In the genomic region with DNA sequence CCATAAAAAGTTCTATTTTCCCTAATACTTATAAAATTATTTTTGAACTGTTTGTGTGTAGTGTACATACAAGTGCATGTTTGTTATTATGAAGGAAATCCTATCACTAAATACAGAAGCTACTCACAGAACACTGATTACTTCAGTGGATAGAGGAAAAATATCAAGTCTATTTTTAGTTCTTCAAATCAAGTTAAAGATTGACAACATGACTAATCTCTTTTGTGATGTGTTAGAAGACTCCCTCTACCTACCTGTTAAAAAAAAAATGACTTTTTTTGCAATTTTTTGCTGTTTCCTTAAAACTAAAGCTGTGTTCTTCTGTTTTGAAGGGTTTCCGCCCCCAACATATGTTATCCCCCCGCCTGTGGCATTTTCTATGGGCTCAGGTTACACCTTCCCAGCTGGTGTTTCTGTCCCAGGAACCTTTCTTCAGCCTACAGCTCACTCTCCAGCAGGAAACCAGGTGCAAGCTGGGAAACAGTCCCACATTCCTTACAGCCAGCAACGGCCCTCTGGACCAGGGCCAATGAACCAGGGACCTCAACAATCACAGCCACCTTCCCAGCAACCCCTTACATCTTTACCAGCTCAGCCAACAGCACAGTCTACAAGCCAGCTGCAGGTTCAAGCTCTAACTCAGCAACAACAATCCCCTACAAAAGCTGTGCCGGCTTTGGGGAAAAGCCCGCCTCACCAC, we compare ENCODE assay signal across 13 cellular contexts. TPM values are rescaled to one million over a fixed set of nuclear protein-coding genes. Genes with fewer than 3 reads are reported as not detected.
DNase-seq lines count a peak whose midpoint lies in the region; ATAC-seq and TF ChIP-seq lines count a peak whose summit lies in the region.
"Had no signal": no experiment of that assay in that cellular context is flagged by ENCODE, and none has a peak within 500 bp of the region (broad histone marks: within the 10 kb centered on the region; RNA-seq: fewer than 3 reads in every experiment).

No MANE protein-coding gene starts in this region.

- CTCF ChIA-PET in Calu3 (lab: Charles Lee): interaction anchor here (0.6 to 1.2 kb wide), 8 partner anchors 18 to 263 kb away, joined by 3 to 5 read pairs (median 3); partner anchors contain the start of gene SMG7

- no peaks in the 10 kb centered on the region for H3K9me3 ChIP-seq in HUES48 (ENCODE audit: control insufficient read depth, insufficient read depth, low read length)
- no peaks in the 10 kb centered on the region for H3K9me3 ChIP-seq in mesenchymal stem cell (ENCODE audit: control insufficient read depth, low read length)

- peaks cover 41% of the 10 kb centered on the region for H3K4me1 ChIP-seq in HUES48 (ENCODE audit: control insufficient read depth, insufficient read depth, low read length)
- H3K4me1 ChIP-seq in mesenchymal stem cell (ENCODE audit: control insufficient read depth, insufficient read depth, low read depth, low read length): peaks cover 4% of the 10 kb centered on the region

- H3K18ac ChIP-seq in mesenchymal stem cell (ENCODE audit: low read depth in 1 of 2, low read length in 2 of 2): no peak overlapping the region

- H3K36me3 ChIP-seq in HUES48 (ENCODE audit: control insufficient read depth, insufficient read depth, low read length): peaks cover 98% of the 10 kb centered on the region
- peaks cover 12 to 89% of the 10 kb centered on the region in 2 experiments for H3K36me3 ChIP-seq in mesenchymal stem cell (ENCODE audit: control insufficient read depth in 1 of 2, insufficient read depth in 2 of 2, low read depth in 1 of 2, low read length in 2 of 2)

- H3K9me3 Mint-ChIP-seq in Calu3 (ENCODE audit: low read depth, unreplicated experiment): no peaks in the 10 kb centered on the region
- H3K9me3 Mint-ChIP-seq in activated T-helper 17 cell treated with anti-CD3 and anti-CD28 coated beads, Interleukin-2, amount 50 U/mL, for 72 hours: no peaks in the 10 kb centered on the region
- H3K9me3 Mint-ChIP-seq: natural killer cell had no signal

- H3K23ac ChIP-seq in mesenchymal stem cell (ENCODE audit: low read length in 2 of 2): no peak overlapping the region

- no peak for ATAC-seq in activated T-helper 17 cell treated with anti-CD3 and anti-CD28 coated beads, Interleukin-2, amount 50 U/mL, for 72 hours (replicated peaks)
- ATAC-seq in GM19328 (IDR thresholded peaks at IDR 0.05; ENCODE audit: unreplicated experiment) (no peak), GM21423 (IDR thresholded peaks at IDR 0.05; ENCODE audit: unreplicated experiment) (no peak)
- ATAC-seq: natural killer cell had no signal

- no peak overlapping the region for H3K14ac ChIP-seq in mesenchymal stem cell (ENCODE audit: low read length in 2 of 2)

- peaks cover 11% of the 10 kb centered on the region for H3K79me1 ChIP-seq in mesenchymal stem cell (replicated peaks; ENCODE audit: low read length, poor library complexity, severe bottlenecking)

- peak overlapping the region; percentile 56 for H3K4me2 ChIP-seq in mesenchymal stem cell (ENCODE audit: low read length, poor library complexity, severe bottlenecking)

- BruUV-seq in Calu3 (replicated peaks; lab: Mats Ljungman, UMichigan): no TSS peak

- H3K4me3 ChIP-seq in HUES48 (ENCODE audit: low read depth, low read length): no peak overlapping the region
- H3K4me3 ChIP-seq in mesenchymal stem cell (ENCODE audit: insufficient read depth in 1 of 2, low read depth in 1 of 2, low read length in 2 of 2): no peak overlapping the region

- no peak overlapping the region for H2BK12ac ChIP-seq in mesenchymal stem cell (ENCODE audit: low read length in 2 of 2)

- peak overlapping the region; percentile 36 for H3K4me3 Mint-ChIP-seq in Calu3 (ENCODE audit: low read depth, unreplicated experiment)
- no peak overlapping the region for H3K4me3 Mint-ChIP-seq in activated T-helper 17 cell treated with anti-CD3 and anti-CD28 coated beads, Interleukin-2, amount 50 U/mL, for 72 hours
- H3K4me3 Mint-ChIP-seq: natural killer cell had no signal

- TF ChIP-seq CTCF in Calu3 (IDR thresholded peaks at IDR 0.05; ENCODE audit: unreplicated experiment): no peak

- peaks cover 36% of the 10 kb centered on the region for H3K36me3 Mint-ChIP-seq in Calu3 (ENCODE audit: insufficient read depth, unreplicated experiment)
- peaks cover 95% of the 10 kb centered on the region for H3K36me3 Mint-ChIP-seq in activated T-helper 17 cell treated with anti-CD3 and anti-CD28 coated beads, Interleukin-2, amount 50 U/mL, for 72 hours (ENCODE audit: low read depth)

- no peaks in the 10 kb centered on the region for H3K27me3 Mint-ChIP-seq in Calu3 (ENCODE audit: unreplicated experiment)
- H3K27me3 Mint-ChIP-seq in activated T-helper 17 cell treated with anti-CD3 and anti-CD28 coated beads, Interleukin-2, amount 50 U/mL, for 72 hours: no peaks in the 10 kb centered on the region

- peak overlapping the region; percentile 2 for H4K8ac ChIP-seq in mesenchymal stem cell (ENCODE audit: low read length)

- H3K4me1 Mint-ChIP-seq in Calu3 (ENCODE audit: low read depth, unreplicated experiment): peaks cover 24% of the 10 kb centered on the region
- H3K4me1 Mint-ChIP-seq in activated T-helper 17 cell treated with anti-CD3 and anti-CD28 coated beads, Interleukin-2, amount 50 U/mL, for 72 hours: no peaks in the 10 kb centered on the region

- H3K27ac Mint-ChIP-seq in Calu3 (ENCODE audit: unreplicated experiment): peak overlapping the region; percentile 70
- H3K27ac Mint-ChIP-seq in activated T-helper 17 cell treated with anti-CD3 and anti-CD28 coated beads, Interleukin-2, amount 50 U/mL, for 72 hours: peak overlapping the region; percentile 60

- H2BK15ac ChIP-seq in mesenchymal stem cell (ENCODE audit: low read depth, poor library complexity, severe bottlenecking): no peak overlapping the region

- no peak overlapping the region for H3K9ac ChIP-seq in HUES48 (ENCODE audit: low read depth, low read length)
- no peak overlapping the region for H3K9ac ChIP-seq in mesenchymal stem cell (ENCODE audit: low read length)

- no peak overlapping the region for H3K4ac ChIP-seq in mesenchymal stem cell (ENCODE audit: low read depth in 1 of 2, low read length in 2 of 2)

- H2BK120ac ChIP-seq in mesenchymal stem cell (ENCODE audit: low read depth, low read length): no peak overlapping the region

- DNase-seq in Calu3 (peak; percentile 70), mesenchymal stem cell (no peak), putamen (ENCODE audit: low spot score) (no peak)
- no peak for DNase-seq in activated naive CD4-positive, alpha-beta T cell (lab: John Stamatoyannopoulos, UW)
- DNase-seq: activated CD8-positive, alpha-beta memory T cell treated with anti-CD3 and anti-CD28 coated beads, Interleukin-2, amount 50 U/mL, for 48 hours; HCEC 1CT; natural killer cell; NCI-H1092; NCI-H526 treated with DMSO at 0.1 percent for 48 hours had no signal

- WGBS in mesenchymal stem cell: 86% methylated on average over 5 of the region's 5 CpGs

- no peaks in the 10 kb centered on the region for H3K27me3 ChIP-seq in HUES48 (ENCODE audit: control insufficient read depth, insufficient read depth, low read length)
- no peaks in the 10 kb centered on the region for H3K27me3 ChIP-seq in mesenchymal stem cell (ENCODE audit: control insufficient read depth in 1 of 2, insufficient read depth in 1 of 2, low read length in 2 of 2)

- peak overlapping the region; percentile 36 for H2BK5ac ChIP-seq in mesenchymal stem cell (ENCODE audit: low read depth, low read length, poor library complexity, severe bottlenecking)

- peak overlapping the region; percentile 88 for H3K27ac ChIP-seq in HUES48 (ENCODE audit: low read depth, low read length)
- H3K27ac ChIP-seq in mesenchymal stem cell (ENCODE audit: low read length, poor library complexity, severe bottlenecking): peak overlapping the region; percentile 76

- no peak overlapping the region for H2AK5ac ChIP-seq in mesenchymal stem cell (ENCODE audit: low read length, severe bottlenecking)

- intact Hi-C loops in Calu3 (cut with micrococcal nuclease; ENCODE audit: unreplicated experiment): loop anchor here (2.0 kb wide), 1 partner anchor 264 kb away; no protein-coding TSS in a partner anchor

- H4K91ac ChIP-seq in mesenchymal stem cell (ENCODE audit: low read length): no peak overlapping the region

- no peak overlapping the region for H2AFZ ChIP-seq in mesenchymal stem cell (ENCODE audit: low read depth, low read length)

RNA-seq across cellular contexts. Expression of gene NCF2, which starts 45.5 kb away (rescaled TPM):
- 5.5 and 8.6 TPM in 2 replicates for total RNA-seq in Calu3 (2022)
- 10 to 100 TPM in 1 of 2 donors, 1 to 10 TPM in 1; 4.4 to 18.7 TPM for total RNA-seq in activated T-helper 17 cell treated with anti-CD3 and anti-CD28 coated beads, Interleukin-2, amount 50 U/mL, for 72 hours
- 0.08 TPM for polyA plus RNA-seq in mesenchymal stem cell (2013, experiment 1 of 2)
- 0.04 TPM for polyA plus RNA-seq in mesenchymal stem cell (2013, experiment 2 of 2)
